Comparison of ENCODE assay signal across 24 cellular contexts in genomic region chr2:136032817-136033216, GRCh38. TPM values are rescaled to one million over a fixed set of nuclear protein-coding genes. Genes with fewer than 3 reads are reported as not detected.
DNase-seq lines count a peak whose midpoint lies in the region; ATAC-seq, FAIRE-seq and TF ChIP-seq lines count a peak whose summit lies in the region.
"Had no signal": no experiment of that assay in that cellular context is flagged by ENCODE, and none has a peak within 500 bp of the region (broad histone marks: within the 10 kb centered on the region; RNA-seq: fewer than 3 reads in every experiment).

No MANE protein-coding gene starts in this region.

- TF ChIP-seq RAD21 in neural cell (conservative IDR thresholded peaks at IDR 0.05) = no peak

- H2BK120ac ChIP-seq in mesendoderm (ENCODE audit: low read depth, low read length) = no peak overlapping the region

- H3K27me3 ChIP-seq in SJCRH30 = no peaks in the 10 kb centered on the region
- H3K27me3 ChIP-seq in neural cell (ENCODE audit: insufficient read depth, low read depth, low read length) = no peaks in the 10 kb centered on the region
- H3K27me3 ChIP-seq in mesendoderm (ENCODE audit: insufficient read depth, low read length, poor library complexity) = no peaks in the 10 kb centered on the region
- H3K27me3 ChIP-seq: BE2C, BLaER1 had no signal

- peaks cover 34% of the 10 kb centered on the region for H3K4me1 Mint-ChIP-seq in endothelial cell (ENCODE audit: unreplicated experiment)
- H3K4me1 Mint-ChIP-seq: CD8-positive, alpha-beta memory T cell had no signal

- TF ChIP-seq CTCF in D721Med (IDR thresholded peaks at IDR 0.05; ENCODE audit: insufficient read depth, missing control alignments) (no peak), endothelial cell (IDR thresholded peaks at IDR 0.05; ENCODE audit: unreplicated experiment) (no peak), neural cell (IDR thresholded peaks at IDR 0.05; ENCODE audit: poor library complexity, severe bottlenecking) (no peak)

- WGBS in mesendoderm (ENCODE audit: extremely low coverage, insufficient coverage, low lambda C conversion rate) = no CpG with 5 or more reads among the region's 1 CpG

- H3K79me1 ChIP-seq in mesendoderm (ENCODE audit: low read length) = no peaks in the 10 kb centered on the region

- H3K4ac ChIP-seq in mesendoderm (ENCODE audit: low read depth, low read length) = no peak overlapping the region

- ATAC-seq in GM21367 (IDR thresholded peaks at IDR 0.05; ENCODE audit: unreplicated experiment) (no peak), GM18868 (IDR thresholded peaks at IDR 0.05; ENCODE audit: unreplicated experiment) (no peak)

- H2BK15ac ChIP-seq in mesendoderm (replicated peaks; ENCODE audit: low read depth) = no peak overlapping the region

- no peak overlapping the region for H2BK5ac ChIP-seq in mesendoderm (ENCODE audit: low read length)

- no peak overlapping the region for H4K5ac ChIP-seq in mesendoderm (ENCODE audit: low read length)

- H3K79me2 ChIP-seq in neural cell (replicated peaks; ENCODE audit: insufficient read depth, low read length) (no peaks in the 10 kb centered on the region), mesendoderm (ENCODE audit: control insufficient read depth, insufficient read depth, low read length) (no peaks in the 10 kb centered on the region)

- H3K9me3 ChIP-seq in SJCRH30 (replicated peaks) (no peaks in the 10 kb centered on the region; the same call in 1 of the 2 replicates), neural cell (ENCODE audit: low read length) (no peaks in the 10 kb centered on the region)
- H3K9me3 ChIP-seq: BE2C, BLaER1 had no signal

- H3K4me3 ChIP-seq in SJCRH30 = peak overlapping the region; percentile 5
- no peak overlapping the region for H3K4me3 ChIP-seq in neural cell (ENCODE audit: low read length)
- H3K4me3 ChIP-seq in mesendoderm (ENCODE audit: low read length) = no peak overlapping the region
- H3K4me3 ChIP-seq: BLaER1 had no signal

- H4K20me1 ChIP-seq in neural cell (ENCODE audit: insufficient read depth) = no peaks in the 10 kb centered on the region
- H4K20me1 ChIP-seq: BLaER1 had no signal

- H3K27ac ChIP-seq in SJCRH30 (peak overlapping the region; percentile 96), neural cell (ENCODE audit: low read length) (peak overlapping the region; percentile 23), mesendoderm (ENCODE audit: low read depth, low read length) (no peak overlapping the region)
- H3K27ac ChIP-seq: BLaER1 had no signal

- H3K4me1 ChIP-seq in SJCRH30 (peaks cover 42% of the 10 kb centered on the region), mesendoderm (ENCODE audit: control insufficient read depth, low read depth, low read length) (no peaks in the 10 kb centered on the region)

- H3K18ac ChIP-seq in mesendoderm (ENCODE audit: low read length) = no peak overlapping the region

- DNase-seq in D721Med (ENCODE audit: insufficient read length, low spot score) (no peak), SJCRH30 (peak in 1 of 2 experiments; percentile 58), endothelial cell (ENCODE audit: low spot score) (no peak), NCI-H1694 (lab: John Stamatoyannopoulos, UW) (no peak), mesendoderm (no peak)
- DNase-seq: 8988T; ACHN; BE2C; C1 segment of cervical spinal cord; CD4-positive, alpha-beta memory T cell; CD4-positive, CD25-positive, alpha-beta regulatory T cell; CD8-positive, alpha-beta memory T cell; COR-L47; DMS79 treated with DMSO at 0.1 percent for 48 hours; GF-D8 had no signal

- H3K27ac Mint-ChIP-seq in endothelial cell (ENCODE audit: unreplicated experiment) = peak overlapping the region; percentile 96
- H3K27ac Mint-ChIP-seq: CD14-positive monocyte; CD4-positive, alpha-beta memory T cell had no signal

- H3K23ac ChIP-seq in mesendoderm (ENCODE audit: low read length) = no peak overlapping the region

- peaks cover 2% of the 10 kb centered on the region for H3K27me3 Mint-ChIP-seq in endothelial cell (ENCODE audit: unreplicated experiment)
- H3K27me3 Mint-ChIP-seq: CD4-positive, alpha-beta memory T cell; CD4-positive, CD25-positive, alpha-beta regulatory T cell had no signal

- no peak overlapping the region for H3K4me3 Mint-ChIP-seq in endothelial cell (ENCODE audit: unreplicated experiment)
- H3K4me3 Mint-ChIP-seq: CD14-positive monocyte; CD4-positive, alpha-beta memory T cell; CD4-positive, CD25-positive, alpha-beta regulatory T cell; CD8-positive, alpha-beta memory T cell had no signal

- FAIRE-seq in D721Med (lab: Jason Lieb, UNC) = peak; percentile 21
- FAIRE-seq: A204.1, G401.6, GM12892, GM18507 had no signal

- no peak overlapping the region for H2AFZ ChIP-seq in neural cell (ENCODE audit: low read depth, low read length)

- H3K36me3 ChIP-seq in SJCRH30 = no peaks in the 10 kb centered on the region
- H3K36me3 ChIP-seq in neural cell (ENCODE audit: insufficient read depth, low read length) = no peaks in the 10 kb centered on the region
- H3K36me3 ChIP-seq in mesendoderm (ENCODE audit: control insufficient read depth, insufficient read depth, low read length) = no peaks in the 10 kb centered on the region
- H3K36me3 ChIP-seq: BE2C, BLaER1 had no signal

- H3K9me3 Mint-ChIP-seq in endothelial cell (ENCODE audit: unreplicated experiment) = no peaks in the 10 kb centered on the region
- H3K9me3 Mint-ChIP-seq: CD14-positive monocyte; CD4-positive, alpha-beta memory T cell; CD4-positive, CD25-positive, alpha-beta regulatory T cell; CD8-positive, alpha-beta memory T cell had no signal

- no peak overlapping the region for H3K4me2 ChIP-seq in neural cell (ENCODE audit: low read length)
- no peak overlapping the region for H3K4me2 ChIP-seq in mesendoderm (ENCODE audit: low read length)
- H3K4me2 ChIP-seq: BLaER1 had no signal

- no peak for TF ChIP-seq EP300 in neural cell (conservative IDR thresholded peaks at IDR 0.05; ENCODE audit: poor library complexity, severe bottlenecking)

- H3K9ac ChIP-seq in neural cell (ENCODE audit: low read length) = no peak overlapping the region
- H3K9ac ChIP-seq in mesendoderm (ENCODE audit: low read length) = no peak overlapping the region
- H3K9ac ChIP-seq: BLaER1 had no signal

- no peaks in the 10 kb centered on the region for H3K9me2 ChIP-seq in neural cell (ENCODE audit: insufficient read depth, low read length)

- H3K56ac ChIP-seq in mesendoderm (ENCODE audit: low read length) = no peak overlapping the region

- H2AK5ac ChIP-seq in mesendoderm (ENCODE audit: low read length) = no peak overlapping the region

- H3F3A ChIP-seq in neural cell (ENCODE audit: insufficient read depth, low read length, poor library complexity, severe bottlenecking) = no peaks in the 10 kb centered on the region

- no peaks in the 10 kb centered on the region for H3K36me3 Mint-ChIP-seq in endothelial cell (ENCODE audit: low read depth, unreplicated experiment)
- H3K36me3 Mint-ChIP-seq: CD14-positive monocyte; CD4-positive, alpha-beta memory T cell; CD4-positive, CD25-positive, alpha-beta regulatory T cell; CD8-positive, alpha-beta memory T cell had no signal

- H4K8ac ChIP-seq in mesendoderm (ENCODE audit: low read depth, low read length) = no peak overlapping the region

TF ChIP-seq in neural cell, 6 proteins besides CTCF, POLR2A, EP300 and RAD21:
- TF ChIP-seq EZH2 (IDR thresholded peaks at IDR 0.05; ENCODE audit: borderline replicate concordance, insufficient read depth, low read length, poor library complexity, severe bottlenecking) = no peak
- no peak for TF ChIP-seq TAF1 (IDR thresholded peaks at IDR 0.05; ENCODE audit: low read depth)
- TF ChIP-seq REST (IDR thresholded peaks at IDR 0.05; ENCODE audit: borderline replicate concordance) = no peak
- no peak for TF ChIP-seq POLR2AphosphoS5 (IDR thresholded peaks at IDR 0.05)
- no peak for TF ChIP-seq SMC3 (conservative IDR thresholded peaks at IDR 0.05; ENCODE audit: poor library complexity)
- no peak for TF ChIP-seq MXI1 (conservative IDR thresholded peaks at IDR 0.05; ENCODE audit: poor library complexity, severe bottlenecking)

RNA-seq across cellular contexts. Expression of gene DARS1, which starts 47.4 kb away (rescaled TPM):
- total RNA-seq in SJCRH30 (2014; rRNA removed; shearing (Covaris generic)) = 141 and 149 TPM in 2 replicates
- total RNA-seq in endothelial cell (ENCODE audit: unreplicated experiment) = 82.9 TPM
- polyA plus RNA-seq in neural cell = 37.9 and 38.7 TPM in 2 replicates
- polyA minus RNA-seq in neural cell = 33.8 and 44.1 TPM in 2 replicates
- 136 TPM for polyA plus RNA-seq in mesendoderm (2013, experiment 1 of 2)
- polyA plus RNA-seq in mesendoderm (2013, experiment 2 of 2) = 135 TPM
